Comparison of ENCODE assay signal across 11 cellular contexts in the genomic region with DNA sequence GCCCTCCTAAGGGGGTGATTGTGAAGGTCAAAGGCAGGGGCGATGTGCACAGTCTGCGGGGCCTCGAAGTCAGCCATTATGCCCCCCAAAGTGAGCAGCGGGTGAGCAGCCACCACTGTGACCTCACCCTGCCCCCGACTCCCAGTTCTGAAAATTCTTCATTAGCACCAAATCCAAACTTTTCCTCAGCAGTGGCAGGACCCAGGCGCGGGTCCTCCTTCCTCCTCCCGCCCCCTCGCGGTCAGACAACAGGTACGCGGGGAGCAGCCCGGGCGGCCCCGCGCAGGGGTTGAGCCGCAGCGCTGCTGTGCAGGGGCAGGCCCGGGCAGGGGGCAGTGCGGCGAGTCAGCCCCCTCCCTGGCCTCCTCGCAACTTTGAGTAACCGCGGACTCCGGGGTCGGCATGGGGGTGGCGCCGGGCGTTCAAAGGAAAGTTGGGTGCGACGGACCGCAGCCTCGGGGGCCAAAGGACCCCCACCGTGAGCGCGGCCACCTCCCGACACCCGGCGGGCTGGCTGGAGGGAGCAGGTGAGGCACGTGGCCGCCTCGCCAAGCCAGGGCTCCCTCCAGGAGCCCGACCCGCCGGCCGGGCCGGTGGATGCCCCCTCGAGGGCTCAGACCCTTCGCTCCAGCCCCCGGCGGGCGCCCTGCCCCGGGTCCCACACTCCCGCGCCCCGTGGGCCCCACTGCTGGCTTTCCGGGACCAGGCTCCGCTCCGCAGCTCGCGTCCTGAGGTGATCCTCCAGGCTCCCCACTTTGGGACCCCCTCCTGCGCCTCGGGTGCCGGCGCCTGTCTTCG. TPM values are rescaled to one million over a fixed set of nuclear protein-coding genes. Genes with fewer than 3 reads are reported as not detected.
DNase-seq lines count a peak whose midpoint lies in the region; ATAC-seq and TF ChIP-seq lines count a peak whose summit lies in the region.
"Had no signal": no experiment of that assay in that cellular context is flagged by ENCODE, and none has a peak within 500 bp of the region (broad histone marks: within the 10 kb centered on the region; RNA-seq: fewer than 3 reads in every experiment).

No MANE protein-coding gene starts in this region.

- no peak overlapping the region for H3K27ac Mint-ChIP-seq in Caco-2 (ENCODE audit: unreplicated experiment)
- H3K27ac Mint-ChIP-seq: activated T-cell treated with anti-CD3 and anti-CD28 coated beads, Interleukin-2, amount 50 U/mL, for 24 hours had no signal

- BruUV-seq in Caco-2 (replicated peaks; lab: Mats Ljungman, UMichigan) = no TSS peak

- H3K4me1 ChIP-seq in Caco-2 (peaks cover 13% of the 10 kb centered on the region), esophagus muscularis mucosa (peaks cover 8 to 10% (median 9%) of the 10 kb centered on the region in 4 donors), ovary (ENCODE audit: insufficient read depth) (peaks cover 4% of the 10 kb centered on the region)

- H3K36me3 Mint-ChIP-seq in Caco-2 (ENCODE audit: insufficient read depth, unreplicated experiment) = no peaks in the 10 kb centered on the region

- 6% methylated on average over 10 of the region's 66 CpGs for WGBS in esophagus muscularis mucosa
- WGBS in ovary, 3 donors = 1 to 2% (median 2%) methylated on average over 63 to 66 of the region's 66 CpGs

- no peak for ATAC-seq in HG03342 (IDR thresholded peaks at IDR 0.05; ENCODE audit: unreplicated experiment)

- no peaks in the 10 kb centered on the region for H3K9me3 ChIP-seq in Caco-2
- H3K9me3 ChIP-seq in esophagus muscularis mucosa = no peaks in the 10 kb centered on the region
- no peaks in the 10 kb centered on the region for H3K9me3 ChIP-seq in ovary

- H3K9me3 Mint-ChIP-seq in Caco-2 (ENCODE audit: unreplicated experiment) = no peaks in the 10 kb centered on the region

- H3K4me3 Mint-ChIP-seq in Caco-2 (ENCODE audit: unreplicated experiment) = peak overlapping the region; percentile 42
- H3K4me3 Mint-ChIP-seq: activated T-cell treated with anti-CD3 and anti-CD28 coated beads, Interleukin-2, amount 50 U/mL, for 24 hours had no signal

- POLR2A ChIA-PET in Caco-2 (lab: Charles Lee) = no interaction called here

- peaks cover 8% of the 10 kb centered on the region for H3K27me3 Mint-ChIP-seq in Caco-2 (ENCODE audit: insufficient read depth, unreplicated experiment)

- H3K27ac ChIP-seq in esophagus muscularis mucosa (replicated peaks in 1 of 4) (no peak overlapping the region), ovary (no peak overlapping the region)

- CTCF ChIA-PET in Caco-2 (lab: Charles Lee) = interaction anchor here (0.6 kb wide), 2 partner anchors 39 to 99 kb away, joined by 3 read pairs; no protein-coding TSS in a partner anchor

- H3K36me3 ChIP-seq in Caco-2 (ENCODE audit: control insufficient read depth, insufficient read depth, low read length) (no peaks in the 10 kb centered on the region), esophagus muscularis mucosa (no peaks in the 10 kb centered on the region), ovary (no peaks in the 10 kb centered on the region)

- intact Hi-C loops in Caco-2 (cut with micrococcal nuclease; ENCODE audit: unreplicated experiment) (loop anchor here (1.0 kb wide), 1 partner anchor 93 kb away; no protein-coding TSS in a partner anchor), esophagus muscularis mucosa (cut with DNase I) (no loop called here), ovary (cut with DNase I) (no loop called here)

- TF ChIP-seq POLR2A in esophagus muscularis mucosa (IDR thresholded peaks at IDR 0.05; ENCODE audit: low read depth) (no peak), ovary (IDR thresholded peaks at IDR 0.05) (no peak)

- TF ChIP-seq CTCF in Caco-2 (IDR thresholded peaks at IDR 0.05; ENCODE audit: insufficient read depth in 1 of 2, low read depth in 1 of 2, low read length in 1 of 2, severe bottlenecking in 1 of 2, unreplicated experiment in 1 of 2) (peak; percentile 41 to 45), esophagus muscularis mucosa (IDR thresholded peaks at IDR 0.05) (no peak), ovary (IDR thresholded peaks at IDR 0.05) (no peak)

- TF ChIP-seq EP300 in esophagus muscularis mucosa (IDR thresholded peaks at IDR 0.05) = no peak
- no peak for TF ChIP-seq EP300 in ovary (IDR thresholded peaks at IDR 0.05)

- H3K27me3 ChIP-seq in Caco-2 (replicated peaks; ENCODE audit: control insufficient read depth, insufficient read depth, low read length) (no peaks in the 10 kb centered on the region), esophagus muscularis mucosa (peaks cover 4 to 80% (median 17%) of the 10 kb centered on the region in 4 donors), ovary (no peaks in the 10 kb centered on the region)

- H3K4me1 Mint-ChIP-seq in Caco-2 (ENCODE audit: low read depth, unreplicated experiment) = peaks cover 22% of the 10 kb centered on the region

- peak overlapping the region; percentile 55 for H3K4me3 ChIP-seq in Caco-2 (ENCODE audit: low read depth, low read length)
- H3K4me3 ChIP-seq in esophagus muscularis mucosa = peak overlapping the region; percentile 40 to 51 (median 44)
- H3K4me3 ChIP-seq in ovary = peak overlapping the region; percentile 1

- DNase-seq in Caco-2 = peak in 1 of 2 experiments; percentile 67
- peak; percentile 43 for DNase-seq in HuH-7 (ENCODE audit: low spot score)
- no peak for DNase-seq in esophagus muscularis mucosa (ENCODE audit: extremely low spot score)
- DNase-seq in ovary = no peak
- no peak for DNase-seq in stimulated activated naive CD4-positive, alpha-beta T cell (lab: John Stamatoyannopoulos, UW)
- DNase-seq in foreskin melanocyte = no peak
- DNase-seq in T1000 (lab: John Stamatoyannopoulos, UW) = no peak
- DNase-seq: activated T-cell treated with anti-CD3 and anti-CD28 coated beads, Interleukin-2, amount 50 U/mL, for 24 hours; cortex of kidney; NCI-H2029 had no signal

RNA-seq across cellular contexts. Expression of gene CCDC174, which starts 49.4 kb away (rescaled TPM):
- 22.4 and 24.6 TPM in 2 replicates for total RNA-seq in Caco-2 (2022)
- total RNA-seq in esophagus muscularis mucosa = 10 to 100 TPM; 10.8 to 17.0 (median 13.5) TPM
- 10 to 100 TPM; 18.8 to 27.7 (median 25.2) TPM for total RNA-seq in ovary
- 10 to 100 TPM; 23.6 to 35.5 TPM for polyA plus RNA-seq in ovary

Comparison
In these comparisons a context has a peak if more than half of its experiments do, and no peak if none do; other contexts are left out.
1. H3K4me3 ChIP-seq: peak in every context shown above with its lines; median percentile 55 in Caco-2; 44 in esophagus muscularis mucosa; 1 in ovary.
2. CTCF ChIP-seq: peak in Caco-2 (2 of 2); none in esophagus muscularis mucosa (0 of 3) and ovary (0 of 3).